Comparison of ENCODE assay signal across 2 cellular contexts in genomic region chr3:106837616-106838015, GRCh38.
TF ChIP-seq lines count a peak whose summit lies in the region.

No MANE protein-coding gene starts in this region.

TF ChIP-seq in SK-N-SH, 30 proteins besides CTCF, POLR2A, EP300 and RAD21:
- no peak for TF ChIP-seq TEAD4 (IDR thresholded peaks at IDR 0.05; ENCODE audit: borderline replicate concordance, insufficient read depth)
- no peak for TF ChIP-seq YY1 (IDR thresholded peaks at IDR 0.05; ENCODE audit: low read depth)
- TF ChIP-seq MEF2A (IDR thresholded peaks at IDR 0.05; ENCODE audit: borderline replicate concordance, low read depth), result no peak

TF ChIP-seq in SK-N-SH treated with all-trans-retinoic acid at 6 μM for 48 hours, 23 proteins besides CTCF, POLR2A, EP300 and RAD21:
- TF ChIP-seq BACH2 (CRISPR knock-in tag; IDR thresholded peaks at IDR 0.05; ENCODE audit: borderline replicate concordance) (no peak), CREB5 (CRISPR knock-in tag; IDR thresholded peaks at IDR 0.05; ENCODE audit: low read depth) (no peak), PPARA (CRISPR knock-in tag; IDR thresholded peaks at IDR 0.05; ENCODE audit: borderline replicate concordance) (no peak), RARB (CRISPR knock-in tag; IDR thresholded peaks at IDR 0.05) (no peak), ARNTL (CRISPR knock-in tag; IDR thresholded peaks at IDR 0.05; ENCODE audit: borderline replicate concordance, low read depth) (no peak), SNAI2 (CRISPR knock-in tag; IDR thresholded peaks at IDR 0.05) (no peak), ESRRG (CRISPR knock-in tag; IDR thresholded peaks at IDR 0.05) (no peak), ISL1 (CRISPR knock-in tag; IDR thresholded peaks at IDR 0.05) (no peak), ZFP3 (CRISPR knock-in tag; IDR thresholded peaks at IDR 0.05) (no peak), ZNF70 (CRISPR knock-in tag; IDR thresholded peaks at IDR 0.05) (no peak)
